8 cellular contexts compared by ENCODE assay signal in the genomic region with DNA sequence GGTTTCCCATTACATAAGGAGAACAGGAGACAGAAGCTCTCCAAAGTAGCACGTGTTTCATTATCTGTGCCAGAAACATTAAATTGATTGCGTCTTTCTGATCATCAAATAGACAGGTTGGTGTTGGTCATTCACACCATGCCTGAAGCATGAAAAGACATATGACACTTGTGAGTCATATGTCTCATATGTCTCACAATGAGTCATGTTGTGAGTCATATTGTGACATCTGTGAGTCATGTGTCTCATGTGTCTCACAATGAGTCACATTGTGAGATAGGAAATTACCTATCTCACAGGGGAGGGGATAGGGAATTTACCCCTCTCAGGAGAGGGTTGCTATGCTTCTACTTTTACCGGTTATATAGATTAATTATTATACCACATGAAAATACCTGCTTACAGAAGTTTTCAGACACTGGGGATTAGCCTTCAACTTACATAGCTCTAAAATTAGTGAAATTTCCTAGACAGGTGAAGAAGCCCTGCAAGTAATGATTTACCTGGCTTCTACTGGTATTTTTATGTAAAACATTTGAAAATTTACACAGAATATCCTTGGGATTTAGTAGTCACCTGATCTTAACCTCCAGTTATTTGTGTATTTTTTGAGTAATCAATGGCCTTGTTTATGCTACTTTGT.
DNase-seq lines count a peak whose midpoint lies in the region; ATAC-seq and TF ChIP-seq lines count a peak whose summit lies in the region.

No MANE protein-coding gene starts in this region.

- no peak overlapping the region for H3K23ac ChIP-seq in mesendoderm (ENCODE audit: low read length)

- no peaks in the 10 kb centered on the region for H3K79me1 ChIP-seq in mesendoderm (ENCODE audit: low read length)

- H3K56ac ChIP-seq in mesendoderm (ENCODE audit: low read length), result no peak overlapping the region

- no peak overlapping the region for H3K27ac Mint-ChIP-seq in neural progenitor cell

- WGBS in mesendoderm (ENCODE audit: extremely low coverage, insufficient coverage, low lambda C conversion rate), result no CpG with 5 or more reads among the region's 3 CpGs

- no peak overlapping the region for H3K4me3 Mint-ChIP-seq in neural progenitor cell

- H3K4me3 ChIP-seq in mesendoderm (ENCODE audit: low read length) (no peak overlapping the region), neural progenitor cell (no peak overlapping the region)

- H2BK5ac ChIP-seq in mesendoderm (ENCODE audit: low read length), result no peak overlapping the region

- DNase-seq in COLO829 (ENCODE audit: low spot score) (peak; percentile 77), SW 1271 (lab: John Stamatoyannopoulos, UW) (peak; percentile 8 to 30), mesendoderm (peak; percentile 91), neural progenitor cell (ENCODE audit: low spot score) (no peak), NCI-H774 (lab: John Stamatoyannopoulos, UW) (no peak)
- no peak for DNase-seq in effector CD8-positive, alpha-beta T cell (lab: John Stamatoyannopoulos, UW)

- H3K79me2 ChIP-seq in mesendoderm (ENCODE audit: control insufficient read depth, insufficient read depth, low read length) (no peaks in the 10 kb centered on the region), neural progenitor cell (ENCODE audit: low read depth) (no peaks in the 10 kb centered on the region)

- H3K36me3 Mint-ChIP-seq in neural progenitor cell, result no peaks in the 10 kb centered on the region

- H3F3A ChIP-seq in neural progenitor cell (ENCODE audit: low read depth), result no peaks in the 10 kb centered on the region

- H3K9me3 ChIP-seq in neural progenitor cell (ENCODE audit: low read depth), result no peaks in the 10 kb centered on the region

- no peak overlapping the region for H2AK5ac ChIP-seq in mesendoderm (ENCODE audit: low read length)

- no peak overlapping the region for H2BK120ac ChIP-seq in mesendoderm (ENCODE audit: low read depth, low read length)

- no peaks in the 10 kb centered on the region for H3K36me3 ChIP-seq in mesendoderm (ENCODE audit: control insufficient read depth, insufficient read depth, low read length)
- H3K36me3 ChIP-seq in neural progenitor cell, result no peaks in the 10 kb centered on the region

- H4K20me1 ChIP-seq in neural progenitor cell (ENCODE audit: low read depth), result no peaks in the 10 kb centered on the region

- H3K27ac ChIP-seq in mesendoderm (ENCODE audit: low read depth, low read length) (no peak overlapping the region), neural progenitor cell (no peak overlapping the region)

- ATAC-seq in GM19025 (IDR thresholded peaks at IDR 0.05; ENCODE audit: low read depth, unreplicated experiment) (peak; percentile 93), HG03066 (IDR thresholded peaks at IDR 0.05; ENCODE audit: low read depth, unreplicated experiment) (peak; percentile 89)

- H3K4ac ChIP-seq in mesendoderm (ENCODE audit: low read depth, low read length), result no peak overlapping the region

- H3K27me3 ChIP-seq in mesendoderm (ENCODE audit: insufficient read depth, low read length, poor library complexity) (no peaks in the 10 kb centered on the region), neural progenitor cell (no peaks in the 10 kb centered on the region)

- no peak overlapping the region for H2AFZ ChIP-seq in neural progenitor cell (replicated peaks)

- peaks cover 3% of the 10 kb centered on the region for H3K4me1 Mint-ChIP-seq in neural progenitor cell

- no peak overlapping the region for H4K8ac ChIP-seq in mesendoderm (ENCODE audit: low read depth, low read length)

- H4K5ac ChIP-seq in mesendoderm (ENCODE audit: low read length), result no peak overlapping the region

- TF ChIP-seq CTCF in neural progenitor cell (IDR thresholded peaks at IDR 0.05), result no peak

- H2BK15ac ChIP-seq in mesendoderm (replicated peaks; ENCODE audit: low read depth), result no peak overlapping the region

- no peak overlapping the region for H3K9ac ChIP-seq in mesendoderm (ENCODE audit: low read length)
- no peak overlapping the region for H3K9ac ChIP-seq in neural progenitor cell

- H3K4me2 ChIP-seq in mesendoderm (ENCODE audit: low read length) (no peak overlapping the region), neural progenitor cell (no peak overlapping the region)

- no peaks in the 10 kb centered on the region for H3K27me3 Mint-ChIP-seq in neural progenitor cell (ENCODE audit: insufficient read depth, low read depth)

- no peaks in the 10 kb centered on the region for H3K4me1 ChIP-seq in mesendoderm (ENCODE audit: control insufficient read depth, low read depth, low read length)
- no peaks in the 10 kb centered on the region for H3K4me1 ChIP-seq in neural progenitor cell

- H3K9me3 Mint-ChIP-seq in neural progenitor cell, result no peaks in the 10 kb centered on the region

- no peak overlapping the region for H3K18ac ChIP-seq in mesendoderm (ENCODE audit: low read length)

Comparison
In these comparisons a context has a peak if more than half of its experiments do, and no peak if none do; other contexts are left out.
1. DNase-seq: peak in COLO829 (single experiment), SW 1271 (2 of 2) and mesendoderm (single experiment); none in neural progenitor cell (single experiment), NCI-H774 (single experiment) and effector CD8-positive, alpha-beta T cell (single experiment).